In genomic region chr12:52215587-52216031, GRCh38 we compare ENCODE assay signal across 10 cellular contexts. TPM values are rescaled to one million over a fixed set of nuclear protein-coding genes. Genes with fewer than 3 reads are reported as not detected.
DNase-seq lines count a peak whose midpoint lies in the region; ATAC-seq and TF ChIP-seq lines count a peak whose summit lies in the region.
"Had no signal": no experiment of that assay in that cellular context is flagged by ENCODE, and none has a peak within 500 bp of the region (broad histone marks: within the 10 kb centered on the region; RNA-seq: fewer than 3 reads in every experiment).

No MANE protein-coding gene starts in this region.

- no peak for TF ChIP-seq RAD21 in IMR-90 (IDR thresholded peaks at IDR 0.05; ENCODE audit: low read length)

- TF ChIP-seq EP300 in stomach (IDR thresholded peaks at IDR 0.05): no peak

- intact Hi-C loops in IMR-90 (cut with micrococcal nuclease) (loop anchor here (10.0 kb wide), 1 partner anchor 659 kb away; no protein-coding TSS in a partner anchor), body of pancreas (cut with DNase I) (no loop called here), stomach (cut with DNase I; ENCODE audit: low total_unique reads) (no loop called here)

- H3K4me1 ChIP-seq in IMR-90 (ENCODE audit: control insufficient read depth, insufficient read depth, low read length) (peaks cover 8% of the 10 kb centered on the region), body of pancreas (peaks cover 72% of the 10 kb centered on the region), mesenchymal stem cell (ENCODE audit: control insufficient read depth, insufficient read depth, low read depth, low read length) (peaks cover 42% of the 10 kb centered on the region), stomach (peaks cover 20 to 44% (median 31%) of the 10 kb centered on the region in 4 donors)

- H3K4me3 ChIP-seq in IMR-90 (ENCODE audit: insufficient read depth, low read depth, low read length) (no peak overlapping the region), body of pancreas (no peak overlapping the region), mesenchymal stem cell (ENCODE audit: insufficient read depth in 1 of 2, low read depth in 1 of 2, low read length in 2 of 2) (no peak overlapping the region), stomach (no peak overlapping the region), WERI-Rb-1 (ENCODE audit: low read depth, low read length) (no peak overlapping the region)
- H3K4me3 ChIP-seq: vagina had no signal

- no peaks in the 10 kb centered on the region for H3K27me3 ChIP-seq in IMR-90 (ENCODE audit: control insufficient read depth, insufficient read depth, low read length)
- H3K27me3 ChIP-seq in body of pancreas: no peaks in the 10 kb centered on the region
- H3K27me3 ChIP-seq in mesenchymal stem cell (ENCODE audit: control insufficient read depth in 1 of 2, insufficient read depth in 1 of 2, low read length in 2 of 2): peaks cover 0 to 35% of the 10 kb centered on the region in 2 experiments
- H3K27me3 ChIP-seq in stomach: peaks cover 0 to 15% (median 0%) of the 10 kb centered on the region in 3 donors
- no peaks in the 10 kb centered on the region for H3K27me3 ChIP-seq in WERI-Rb-1 (ENCODE audit: insufficient read depth, low read depth, severe bottlenecking)
- H3K27me3 ChIP-seq: vagina had no signal

- POLR2A ChIA-PET in IMR-90 (lab: Charles Lee; ENCODE audit: unreplicated experiment): no interaction called here

- H3K27ac ChIP-seq in IMR-90 (ENCODE audit: insufficient read depth, low read length) (no peak overlapping the region), body of pancreas (peak overlapping the region in 3 of 4 donors; percentile 83 to 86 (median 84)), mesenchymal stem cell (ENCODE audit: low read length, poor library complexity, severe bottlenecking) (no peak overlapping the region), stomach (peak overlapping the region in 1 of 5 donors; percentile 22), WERI-Rb-1 (no peak overlapping the region)
- H3K27ac ChIP-seq: vagina had no signal

- H3K18ac ChIP-seq in IMR-90 (ENCODE audit: low read depth, low read length) (no peak overlapping the region), mesenchymal stem cell (ENCODE audit: low read depth in 1 of 2, low read length in 2 of 2) (no peak overlapping the region)

- peaks cover 16% of the 10 kb centered on the region for H3K9me1 ChIP-seq in IMR-90 (ENCODE audit: insufficient read depth, low read length)

- no peaks in the 10 kb centered on the region for H3K9me3 ChIP-seq in IMR-90 (ENCODE audit: control insufficient read depth, insufficient read depth, low read length)
- H3K9me3 ChIP-seq in body of pancreas: no peaks in the 10 kb centered on the region
- H3K9me3 ChIP-seq in mesenchymal stem cell (ENCODE audit: control insufficient read depth, low read length): no peaks in the 10 kb centered on the region
- no peaks in the 10 kb centered on the region for H3K9me3 ChIP-seq in stomach
- H3K9me3 ChIP-seq in WERI-Rb-1 (ENCODE audit: severe bottlenecking): no peaks in the 10 kb centered on the region
- H3K9me3 ChIP-seq: vagina had no signal

- WGBS in IMR-90 (ENCODE audit: extremely low coverage in 2 of 2, insufficient read length in 1 of 2), 2 experiments: 17% methylated on average over 1 of the region's 7 CpGs; no CpG with 5 or more reads in 1 of the 2 experiments
- 53 to 58% methylated on average over 6 to 7 of the region's 7 CpGs for WGBS in body of pancreas, 2 donors
- 48% methylated on average over 7 of the region's 7 CpGs for WGBS in mesenchymal stem cell
- 34 to 68% (median 46%) methylated on average over 7 of the region's 7 CpGs for WGBS in stomach, 5 donors

- H3K14ac ChIP-seq in IMR-90 (replicated peaks; ENCODE audit: low read depth, low read length) (0 out of 2 replicates have a peak overlapping the region, but pooled peaks have one; percentile 4), mesenchymal stem cell (ENCODE audit: low read length in 2 of 2) (peak overlapping the region in 1 of 2 experiments; percentile 66)

- H4K8ac ChIP-seq in IMR-90 (ENCODE audit: low read depth in 2 of 2, low read length in 2 of 2) (no peak overlapping the region), mesenchymal stem cell (ENCODE audit: low read length) (no peak overlapping the region)

- H2BK15ac ChIP-seq in IMR-90 (ENCODE audit: low read depth, low read length): no peak overlapping the region
- no peak overlapping the region for H2BK15ac ChIP-seq in mesenchymal stem cell (ENCODE audit: low read depth, poor library complexity, severe bottlenecking)

- H3K23ac ChIP-seq in IMR-90 (ENCODE audit: low read depth, low read length) (no peak overlapping the region), mesenchymal stem cell (ENCODE audit: low read length in 2 of 2) (no peak overlapping the region)

- DNase-seq in A172 (ENCODE audit: low spot score) (peak; percentile 98), IMR-90 (peak; percentile 79), body of pancreas (peak; percentile 34 to 55 (median 52)), mesenchymal stem cell (peak; percentile 43), GDM1 (lab: John Stamatoyannopoulos, UW) (no peak), stomach (no peak), WERI-Rb-1 (no peak)
- DNase-seq: activated CD4-positive, alpha-beta T cell treated with anti-CD3 and anti-CD28 coated beads for 4 hours had no signal

- H3K4me2 ChIP-seq in IMR-90 (ENCODE audit: low read depth, low read length) (no peak overlapping the region), mesenchymal stem cell (ENCODE audit: low read length, poor library complexity, severe bottlenecking) (no peak overlapping the region)

- H3K9ac ChIP-seq in IMR-90 (ENCODE audit: low read depth, low read length) (no peak overlapping the region), mesenchymal stem cell (ENCODE audit: low read length) (no peak overlapping the region)

- no peak for TF ChIP-seq POLR2A in IMR-90 (IDR thresholded peaks at IDR 0.05; ENCODE audit: low read depth, low read length)
- no peak for TF ChIP-seq POLR2A in body of pancreas (IDR thresholded peaks at IDR 0.05)
- no peak for TF ChIP-seq POLR2A in stomach (IDR thresholded peaks at IDR 0.05)

- H2AFZ ChIP-seq in IMR-90 (replicated peaks; ENCODE audit: low read length, poor library complexity) (no peak overlapping the region), mesenchymal stem cell (ENCODE audit: low read depth, low read length) (no peak overlapping the region)

- ATAC-seq in IMR-90 (ENCODE audit: low read depth): no peak; the same call in 1 of the 2 replicates
- peak; percentile 8 for ATAC-seq in body of pancreas
- ATAC-seq in GM18520 (IDR thresholded peaks at IDR 0.05; ENCODE audit: unreplicated experiment): no peak

- H2BK5ac ChIP-seq in IMR-90 (ENCODE audit: low read depth, low read length, poor library complexity, severe bottlenecking): no peak overlapping the region
- H2BK5ac ChIP-seq in mesenchymal stem cell (ENCODE audit: low read depth, low read length, poor library complexity, severe bottlenecking): no peak overlapping the region

- no peak overlapping the region for H4K5ac ChIP-seq in IMR-90 (ENCODE audit: low read depth, low read length)

- no peak overlapping the region for H2AK9ac ChIP-seq in IMR-90 (replicated peaks; ENCODE audit: low read depth, low read length, poor library complexity)

- in situ Hi-C loops in IMR-90 (cut with MboI; ENCODE audit: low sequenced_read_pairs): no loop called here

- H3K36me3 ChIP-seq in IMR-90 (ENCODE audit: control insufficient read depth, insufficient read depth, low read length) (no peaks in the 10 kb centered on the region), body of pancreas (replicated peaks in 1 of 2; ENCODE audit: insufficient read depth in 1 of 2, low read depth in 2 of 2) (no peaks in the 10 kb centered on the region), mesenchymal stem cell (ENCODE audit: control insufficient read depth in 1 of 2, insufficient read depth in 2 of 2, low read depth in 1 of 2, low read length in 2 of 2) (no peaks in the 10 kb centered on the region), stomach (no peaks in the 10 kb centered on the region), WERI-Rb-1 (no peaks in the 10 kb centered on the region)
- H3K36me3 ChIP-seq: vagina had no signal

- H4K91ac ChIP-seq in IMR-90 (ENCODE audit: insufficient read depth, low read depth, low read length): no peak overlapping the region
- H4K91ac ChIP-seq in mesenchymal stem cell (ENCODE audit: low read length): no peak overlapping the region

- no peak overlapping the region for H3K56ac ChIP-seq in IMR-90 (ENCODE audit: extremely low read depth, insufficient read depth, low read length)

- dilution Hi-C loops in IMR-90 (cut with HindIII; ENCODE audit: low sequenced_read_pairs, unreplicated experiment): no loop called here

- no peaks in the 10 kb centered on the region for H3K79me1 ChIP-seq in IMR-90 (ENCODE audit: low read depth in 1 of 2, low read length in 2 of 2)
- no peaks in the 10 kb centered on the region for H3K79me1 ChIP-seq in mesenchymal stem cell (replicated peaks; ENCODE audit: low read length, poor library complexity, severe bottlenecking)

- TF ChIP-seq CTCF in IMR-90 (conservative IDR thresholded peaks at IDR 0.05; ENCODE audit: low read depth, low read length) (no peak), body of pancreas (IDR thresholded peaks at IDR 0.05) (no peak), stomach (IDR thresholded peaks at IDR 0.05) (no peak), WERI-Rb-1 (IDR thresholded peaks at IDR 0.05; ENCODE audit: low read depth, low read length) (no peak)

- H2AK5ac ChIP-seq in IMR-90 (ENCODE audit: low read depth, low read length): no peak overlapping the region
- peak overlapping the region; percentile 40 for H2AK5ac ChIP-seq in mesenchymal stem cell (ENCODE audit: low read length, severe bottlenecking)

- BruUV-seq in IMR-90 (replicated peaks; lab: Mats Ljungman, UMichigan): no TSS peak

- no peak overlapping the region for H2BK120ac ChIP-seq in IMR-90 (ENCODE audit: low read depth, low read length)
- H2BK120ac ChIP-seq in mesenchymal stem cell (ENCODE audit: low read depth, low read length): no peak overlapping the region

- H2BK12ac ChIP-seq in mesenchymal stem cell (ENCODE audit: low read length in 2 of 2): no peak overlapping the region

- CTCF ChIA-PET in IMR-90 (lab: Yijun Ruan, JAX): no interaction called here

- H4K20me1 ChIP-seq in IMR-90 (ENCODE audit: insufficient read depth, low read length): no peaks in the 10 kb centered on the region

- H2BK20ac ChIP-seq in IMR-90 (ENCODE audit: low read depth, low read length): no peak overlapping the region

- peak overlapping the region; percentile 26; the same call in 1 of the 2 replicates for H3K4ac ChIP-seq in IMR-90 (ENCODE audit: low read depth, low read length)
- H3K4ac ChIP-seq in mesenchymal stem cell (ENCODE audit: low read depth in 1 of 2, low read length in 2 of 2): no peak overlapping the region

RNA-seq across cellular contexts. Expression of gene KRT7, which starts 17.4 kb away (rescaled TPM):
- 13.8 and 16.1 TPM in 2 replicates for total RNA-seq in A172 (2014; rRNA removed; shearing (Covaris generic))
- total RNA-seq in IMR-90 (2012; rRNA removed): 0.54 and 1.4 TPM in 2 replicates
- polyA plus RNA-seq in IMR-90 (2012; rRNA removed): 1.4 and 1.7 TPM in 2 replicates
- polyA plus RNA-seq in IMR-90 (2012; cell fraction: cytosol; rRNA removed): 2.5 and 3.4 TPM in 2 replicates
- 0.60 and 1.7 TPM in 2 replicates for polyA plus RNA-seq in IMR-90 (2012; cell fraction: nucleus; rRNA removed; ENCODE audit: low replicate concordance)
- 100 to 1,000 TPM in 1 of 2 donors, 10 to 100 TPM in 1; 69.2 to 196 TPM for total RNA-seq in body of pancreas
- 5.1 TPM for polyA plus RNA-seq in mesenchymal stem cell (2013, experiment 1 of 2)
- polyA plus RNA-seq in mesenchymal stem cell (2013, experiment 2 of 2): 5.7 TPM
- 100 to 1,000 TPM in 1 of 5 donors, 10 to 100 TPM in 2, not detected in 2; 47.0 to 186 (median 95.8) TPM for total RNA-seq in stomach
- 100 to 1,000 TPM in 2 of 3 donors, 1 to 10 TPM in 1; 6.4 to 214 (median 138) TPM for polyA plus RNA-seq in stomach

RNA-seq across cellular contexts. Expression of gene KRT80, which starts 23.8 kb away (rescaled TPM):
- total RNA-seq in A172 (2014; rRNA removed; shearing (Covaris generic)): 65.2 and 75.2 TPM in 2 replicates
- total RNA-seq in IMR-90 (2012; rRNA removed) (0.54 and 0.56 TPM in 2 replicates), body of pancreas (10 to 100 TPM; 10.2 to 11.9 TPM), stomach (under 1 TPM in 3 of 5 donors, not detected in 2; 0.29 to 0.45 (median 0.37) TPM)
- polyA plus RNA-seq in IMR-90 (2012; rRNA removed) (3.4 TPM in 2 replicates), stomach (1 to 10 TPM in 2 of 3 donors, not detected in 1; 3.1 to 3.7 TPM)
- polyA plus RNA-seq in IMR-90 (2012; cell fraction: cytosol; rRNA removed): 1.2 and 2.4 TPM in 2 replicates
- 14.7 and 18.0 TPM in 2 replicates for polyA plus RNA-seq in IMR-90 (2012; cell fraction: nucleus; rRNA removed; ENCODE audit: low replicate concordance)
- polyA plus RNA-seq in mesenchymal stem cell (2013, experiment 1 of 2): 0.72 TPM
- polyA plus RNA-seq in mesenchymal stem cell (2013, experiment 2 of 2): 0.84 TPM

RNA-seq across cellular contexts. Expression of gene KRT86, which starts 58.8 kb away (rescaled TPM):
- total RNA-seq in A172 (2014; rRNA removed; shearing (Covaris generic)): 1.5 and 1.6 TPM in 2 replicates
- total RNA-seq in IMR-90 (2012; rRNA removed) (not detected in 2 replicates), body of pancreas (1 to 10 TPM; 1.8 to 8.6 TPM), stomach (not detected)
- polyA plus RNA-seq in IMR-90 (2012; rRNA removed) (0.06 TPM in 1 of 2 replicates, not detected in the other), stomach (not detected)
- 0.01 TPM in 1 of 2 replicates, not detected in the other for polyA plus RNA-seq in IMR-90 (2012; cell fraction: cytosol; rRNA removed)
- 0.03 TPM in 1 of 2 replicates, not detected in the other for polyA plus RNA-seq in IMR-90 (2012; cell fraction: nucleus; rRNA removed; ENCODE audit: low replicate concordance)
- 0.01 TPM for polyA plus RNA-seq in mesenchymal stem cell (2013, experiment 1 of 2)
- not detected for polyA plus RNA-seq in mesenchymal stem cell (2013, experiment 2 of 2)
- total RNA-seq: vagina had no signal

Comparison
In these comparisons a context has a peak if more than half of its experiments do, and no peak if none do; other contexts are left out.
1. DNase-seq: peak in A172 (single experiment), IMR-90 (single experiment), body of pancreas (4 of 4) and mesenchymal stem cell (single experiment); none in GDM1 (single experiment), stomach (single experiment) and WERI-Rb-1 (single experiment).
2. H3K27ac ChIP-seq: peak in body of pancreas (3 of 4); none in IMR-90 (single experiment), mesenchymal stem cell (single experiment) and WERI-Rb-1 (single experiment).